Comparison of ENCODE assay signal across 7 cellular contexts in the genomic region with DNA sequence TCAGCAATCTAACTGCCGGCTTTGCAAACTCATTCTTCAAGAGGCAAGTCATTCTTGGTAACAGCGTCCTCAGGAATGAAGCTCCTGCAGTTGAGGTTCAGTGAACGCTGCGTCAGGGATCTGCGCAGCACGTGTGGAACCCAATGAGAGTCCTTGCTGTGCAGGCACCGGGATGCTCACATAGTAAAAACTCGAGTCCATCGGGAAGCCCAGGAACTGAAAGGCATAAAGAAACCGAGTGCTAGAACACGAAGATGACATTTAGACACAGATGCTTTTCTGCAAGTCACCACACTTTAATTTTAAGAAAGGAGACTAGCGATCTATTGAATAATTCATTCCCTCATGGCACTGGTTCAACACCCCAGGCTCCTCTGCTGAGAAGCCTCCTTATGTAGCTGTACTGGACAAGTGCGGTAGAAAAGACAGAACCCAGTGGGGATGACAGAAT. TPM values are rescaled to one million over a fixed set of nuclear protein-coding genes. Genes with fewer than 3 reads are reported as not detected.
A peak's percentile ranks its signal among the peaks of the same experiment; 100 is the strongest.
DNase-seq lines count a peak whose midpoint lies in the region; ATAC-seq and TF ChIP-seq lines count a peak whose summit lies in the region.

No MANE protein-coding gene starts in this region.

- TF ChIP-seq CTCF in CD8-positive, alpha-beta T cell (IDR thresholded peaks at IDR 0.05) = no peak
- TF ChIP-seq CTCF in endothelial cell (IDR thresholded peaks at IDR 0.05; ENCODE audit: unreplicated experiment) = no peak
- TF ChIP-seq CTCF in neural progenitor cell (IDR thresholded peaks at IDR 0.05) = no peak
- TF ChIP-seq CTCF in body of pancreas (IDR thresholded peaks at IDR 0.05) = no peak

- H3K9ac ChIP-seq in neural progenitor cell = no peak overlapping the region

- H3K4me1 ChIP-seq in CD8-positive, alpha-beta T cell (ENCODE audit: insufficient read depth, low read length) = peaks cover 14% of the 10 kb centered on the region
- H3K4me1 ChIP-seq in neural progenitor cell (peaks cover 22% of the 10 kb centered on the region), body of pancreas (peaks cover 22% of the 10 kb centered on the region)

- POLR2A ChIA-PET in CD8-positive, alpha-beta T cell (lab: Charles Lee) = no interaction called here

- H3K79me2 ChIP-seq in neural progenitor cell (ENCODE audit: low read depth) = peaks cover 29% of the 10 kb centered on the region

- no peak for DNase-seq in CD8-positive, alpha-beta T cell
- DNase-seq in endothelial cell (ENCODE audit: low spot score) = no peak
- no peak for DNase-seq in neural progenitor cell (ENCODE audit: low spot score)
- no peak for DNase-seq in body of pancreas
- no peak for DNase-seq in left colon

- no peak for ATAC-seq in CD8-positive, alpha-beta T cell
- ATAC-seq in HG03097 (IDR thresholded peaks at IDR 0.05; ENCODE audit: low FRiP score, unreplicated experiment) (no peak), body of pancreas (no peak), left colon (no peak)

- peaks cover 55% of the 10 kb centered on the region for H3K27me3 Mint-ChIP-seq in CD8-positive, alpha-beta T cell (ENCODE audit: low read depth)
- H3K27me3 Mint-ChIP-seq in IgD-negative memory B cell (peaks cover 12% of the 10 kb centered on the region), endothelial cell (ENCODE audit: unreplicated experiment) (peaks cover 22% of the 10 kb centered on the region), neural progenitor cell (ENCODE audit: insufficient read depth, low read depth) (peaks cover 12% of the 10 kb centered on the region)

- H3F3A ChIP-seq in neural progenitor cell (ENCODE audit: low read depth) = peaks cover 30% of the 10 kb centered on the region

- no peaks in the 10 kb centered on the region for H3K9me3 Mint-ChIP-seq in CD8-positive, alpha-beta T cell
- H3K9me3 Mint-ChIP-seq in IgD-negative memory B cell (no peaks in the 10 kb centered on the region), endothelial cell (ENCODE audit: unreplicated experiment) (no peaks in the 10 kb centered on the region), neural progenitor cell (peaks cover 3% of the 10 kb centered on the region)

- peaks cover 3% of the 10 kb centered on the region for H3K36me3 Mint-ChIP-seq in CD8-positive, alpha-beta T cell
- H3K36me3 Mint-ChIP-seq in IgD-negative memory B cell (no peaks in the 10 kb centered on the region), endothelial cell (ENCODE audit: low read depth, unreplicated experiment) (peaks cover 16% of the 10 kb centered on the region), neural progenitor cell (peaks cover 19% of the 10 kb centered on the region)

- CTCF ChIA-PET in CD8-positive, alpha-beta T cell (lab: Charles Lee) = interaction anchor here (0.5 kb wide), 1 partner anchor 289 kb away, joined by 3 read pairs; no protein-coding TSS in a partner anchor

- H3K27ac ChIP-seq in CD8-positive, alpha-beta T cell (ENCODE audit: low read depth, low read length) = no peak overlapping the region
- H3K27ac ChIP-seq in neural progenitor cell (no peak overlapping the region), body of pancreas (peak overlapping the region in 2 of 4 donors; percentile 81 to 89)

- H3K27ac Mint-ChIP-seq in CD8-positive, alpha-beta T cell = no peak overlapping the region
- H3K27ac Mint-ChIP-seq in IgD-negative memory B cell = peak overlapping the region in 2 of 3 donors; percentile 76 to 93
- no peak overlapping the region for H3K27ac Mint-ChIP-seq in endothelial cell (ENCODE audit: unreplicated experiment)
- peak overlapping the region; percentile 90 for H3K27ac Mint-ChIP-seq in neural progenitor cell

- H3K4me3 Mint-ChIP-seq in CD8-positive, alpha-beta T cell = peak overlapping the region; percentile 80
- peak overlapping the region; percentile 48 to 95 (median 70) for H3K4me3 Mint-ChIP-seq in IgD-negative memory B cell
- peak overlapping the region; percentile 99 for H3K4me3 Mint-ChIP-seq in endothelial cell (ENCODE audit: unreplicated experiment)
- peak overlapping the region; percentile 96 for H3K4me3 Mint-ChIP-seq in neural progenitor cell

- peaks cover 20% of the 10 kb centered on the region for H3K27me3 ChIP-seq in CD8-positive, alpha-beta T cell (ENCODE audit: insufficient read depth, low read length)
- H3K27me3 ChIP-seq in neural progenitor cell = no peaks in the 10 kb centered on the region
- H3K27me3 ChIP-seq in body of pancreas = no peaks in the 10 kb centered on the region

- no peak overlapping the region for H3K4me3 ChIP-seq in CD8-positive, alpha-beta T cell (ENCODE audit: low read depth, low read length)
- H3K4me3 ChIP-seq in neural progenitor cell (peak overlapping the region; percentile 82), body of pancreas (no peak overlapping the region)

- WGBS in body of pancreas, 2 donors = 68 to 74% methylated on average over 13 of the region's 13 CpGs

- H3K4me1 Mint-ChIP-seq in CD8-positive, alpha-beta T cell (ENCODE audit: low read depth) = peaks cover 21% of the 10 kb centered on the region
- H3K4me1 Mint-ChIP-seq in IgD-negative memory B cell = peaks cover 11 to 16% (median 12%) of the 10 kb centered on the region in 3 donors
- peaks cover 17% of the 10 kb centered on the region for H3K4me1 Mint-ChIP-seq in endothelial cell (ENCODE audit: unreplicated experiment)
- H3K4me1 Mint-ChIP-seq in neural progenitor cell = peaks cover 38% of the 10 kb centered on the region

- no peaks in the 10 kb centered on the region for H3K36me3 ChIP-seq in CD8-positive, alpha-beta T cell (ENCODE audit: insufficient read depth, low read length)
- H3K36me3 ChIP-seq in neural progenitor cell (peaks cover 3% of the 10 kb centered on the region), body of pancreas (replicated peaks in 1 of 2; ENCODE audit: insufficient read depth in 1 of 2, low read depth in 2 of 2) (no peaks in the 10 kb centered on the region)

- H2AFZ ChIP-seq in neural progenitor cell (replicated peaks) = no peak overlapping the region

- peaks cover 22% of the 10 kb centered on the region for H4K20me1 ChIP-seq in neural progenitor cell (ENCODE audit: low read depth)

- TF ChIP-seq POLR2A in body of pancreas (IDR thresholded peaks at IDR 0.05) = no peak

- H3K9me3 ChIP-seq in CD8-positive, alpha-beta T cell (ENCODE audit: low read length) = no peaks in the 10 kb centered on the region
- H3K9me3 ChIP-seq in neural progenitor cell (ENCODE audit: low read depth) = no peaks in the 10 kb centered on the region
- H3K9me3 ChIP-seq in body of pancreas = no peaks in the 10 kb centered on the region

- H3K4me2 ChIP-seq in neural progenitor cell = peak overlapping the region; percentile 88

- intact Hi-C loops in CD8-positive, alpha-beta T cell (cut with DNase I, micrococcal nuclease) = no loop called here
- intact Hi-C loops in body of pancreas (cut with DNase I) (no loop called here), left colon (cut with DNase I, micrococcal nuclease) (no loop called here)

RNA-seq across cellular contexts. Expression of a gene that starts 2.1 kb away (rescaled TPM):
- total RNA-seq in CD8-positive, alpha-beta T cell = 1 to 10 TPM; 6.8 to 9.9 TPM
- polyA plus RNA-seq in IgD-negative memory B cell = 5.7 TPM
- total RNA-seq in endothelial cell (ENCODE audit: unreplicated experiment) = 306 TPM
- total RNA-seq in neural progenitor cell (ENCODE audit: low replicate concordance) = 261 and 357 TPM in 2 replicates
- total RNA-seq in body of pancreas = 100 to 1,000 TPM; 160 to 195 TPM
- total RNA-seq in left colon = 100 to 1,000 TPM; 194 to 228 TPM

Comparison
In these comparisons a context has a peak if more than half of its experiments do, and no peak if none do; other contexts are left out.
1. H3K27ac Mint-ChIP-seq: peak in IgD-negative memory B cell (2 of 3) and neural progenitor cell (single experiment); none in CD8-positive, alpha-beta T cell (single experiment) and endothelial cell (single experiment).
2. RNA of a gene that starts 2.1 kb away (total RNA-seq): 261 to 357 TPM in neural progenitor cell, 306 TPM in endothelial cell (single experiment), 194 to 228 TPM in left colon and 160 to 195 TPM in body of pancreas; 6.8 to 9.9 TPM in CD8-positive, alpha-beta T cell; every median in the first group is over 10 times any median in the second.
3. Peak in every context shown above with its lines, with median percentiles within 50 percentile points of each other: H3K4me3 Mint-ChIP-seq.